19 cellular contexts compared by ENCODE assay signal in genomic region chr18:2853926-2854664, GRCh38. TPM values are rescaled to one million over a fixed set of nuclear protein-coding genes. Genes with fewer than 3 reads are reported as not detected.
DNase-seq lines count a peak whose midpoint lies in the region; TF ChIP-seq lines count a peak whose summit lies in the region.
"Had no signal": no experiment of that assay in that cellular context is flagged by ENCODE, and none has a peak within 500 bp of the region (broad histone marks: within the 10 kb centered on the region; RNA-seq: fewer than 3 reads in every experiment).

No MANE protein-coding gene starts in this region.

- peak; percentile 5 for DNase-seq in GM10266 (ENCODE audit: extremely low spot score)
- peak; percentile 48 for DNase-seq in amniotic epithelial cell (ENCODE audit: low read depth)
- peak; percentile 29 for DNase-seq in left kidney (ENCODE audit: low read depth, low spot score)
- DNase-seq in suprapubic skin (ENCODE audit: low spot score in 2 of 2), result peak in 1 of 2 donors; percentile 49
- no peak for DNase-seq in Ammon's horn (ENCODE audit: low spot score)
- no peak for DNase-seq in cortex of kidney (lab: John Stamatoyannopoulos, UW)
- no peak for DNase-seq in glutamatergic neuron
- DNase-seq: activated CD4-positive, CD25-positive, alpha-beta regulatory T cell; activated CD8-positive, alpha-beta T cell treated with anti-CD3 and anti-CD28 coated beads, Interleukin-2, amount 10 ng/mL, durations not matched to agents 7 days and 5 days; Calu3; cerebellar nuclear complex; GDM1; MG63; NCI-H1694 treated with DMSO at 0.1 percent for 48 hours; retina; SHP77 treated with DMSO at 0.1 percent for 48 hours; stimulated activated naive CD8-positive, alpha-beta T cell treated with anti-CD3 and anti-CD28 coated beads, Interleukin-15, Interleukin-2, amounts not matched to agents 100 U/mL and 50 U/mL, for 24 hours had no signal

- H3K36me3 Mint-ChIP-seq in glutamatergic neuron (ENCODE audit: unreplicated experiment), result no peaks in the 10 kb centered on the region

- no peak for TF ChIP-seq EP300 in suprapubic skin (IDR thresholded peaks at IDR 0.05)

- H3K9me3 Mint-ChIP-seq in glutamatergic neuron (ENCODE audit: unreplicated experiment), result peaks cover 1% of the 10 kb centered on the region
- H3K9me3 Mint-ChIP-seq: activated T-helper 1 cell treated with anti-CD3 and anti-CD28 coated beads, Interleukin-12 subunit alpha, Interleukin-12 subunit beta, Interleukin-2, Interleukin-4 antibody, amounts not matched to agents 30 ng/mL and 10 ng/mL and 1 ng/mL, durations not matched to agents 14 hours and 24 hours and 36 hours; T-helper 1 cell treated with Interleukin-12 subunit alpha and Interleukin-12 subunit beta and Interleukin-4 antibody, amounts not matched to agents 30 μg/mL and 1 μg/mL, for 36 hours had no signal

- peaks cover 4% of the 10 kb centered on the region for H3K4me1 Mint-ChIP-seq in glutamatergic neuron (ENCODE audit: low read depth, unreplicated experiment)

- TF ChIP-seq CTCF in GM10266 (IDR thresholded peaks at IDR 0.05; ENCODE audit: control insufficient read depth, insufficient read depth, low read depth, missing control alignments), result no peak
- no peak for TF ChIP-seq CTCF in suprapubic skin (IDR thresholded peaks at IDR 0.05)
- TF ChIP-seq CTCF in glutamatergic neuron (IDR thresholded peaks at IDR 0.05; ENCODE audit: partially characterized antibody, unreplicated experiment), result no peak

- H3K4me1 ChIP-seq in suprapubic skin, result peaks cover 39% of the 10 kb centered on the region

- 52% methylated on average over 7 of the region's 7 CpGs for WGBS in suprapubic skin

- no peaks in the 10 kb centered on the region for H3K36me3 ChIP-seq in suprapubic skin
- H3K36me3 ChIP-seq: MG63 had no signal

- H3K4me3 Mint-ChIP-seq in glutamatergic neuron (ENCODE audit: unreplicated experiment), result no peak overlapping the region
- H3K4me3 Mint-ChIP-seq: activated CD8-positive, alpha-beta T cell treated with anti-CD3 and anti-CD28 coated beads, Interleukin-2, amount 10 ng/mL, durations not matched to agents 7 days and 5 days; activated T-helper 1 cell treated with anti-CD3 and anti-CD28 coated beads, Interleukin-12 subunit alpha, Interleukin-12 subunit beta, Interleukin-2, Interleukin-4 antibody, amounts not matched to agents 30 ng/mL and 10 ng/mL and 1 ng/mL, durations not matched to agents 14 hours and 24 hours and 36 hours; T-helper 1 cell treated with Interleukin-12 subunit alpha and Interleukin-12 subunit beta and Interleukin-4 antibody, amounts not matched to agents 30 μg/mL and 1 μg/mL, for 36 hours had no signal

- H3K9me3 ChIP-seq in suprapubic skin, result no peaks in the 10 kb centered on the region
- H3K9me3 ChIP-seq: MG63 had no signal

- no peak overlapping the region for H3K4me3 ChIP-seq in suprapubic skin
- H3K4me3 ChIP-seq: MG63 had no signal

- H3K27ac Mint-ChIP-seq in glutamatergic neuron (ENCODE audit: unreplicated experiment), result no peak overlapping the region
- H3K27ac Mint-ChIP-seq: activated CD8-positive, alpha-beta T cell treated with anti-CD3 and anti-CD28 coated beads, Interleukin-2, amount 10 ng/mL, durations not matched to agents 7 days and 5 days; activated T-helper 1 cell treated with anti-CD3 and anti-CD28 coated beads, Interleukin-12 subunit alpha, Interleukin-12 subunit beta, Interleukin-2, Interleukin-4 antibody, amounts not matched to agents 30 ng/mL and 10 ng/mL and 1 ng/mL, durations not matched to agents 14 hours and 24 hours and 36 hours; T-helper 1 cell treated with Interleukin-12 subunit alpha and Interleukin-12 subunit beta and Interleukin-4 antibody, amounts not matched to agents 30 μg/mL and 1 μg/mL, for 36 hours had no signal

- H3K27me3 Mint-ChIP-seq in glutamatergic neuron (ENCODE audit: unreplicated experiment), result peaks cover 3% of the 10 kb centered on the region

- peak overlapping the region; percentile 64 for H3K27ac ChIP-seq in suprapubic skin

- peaks cover 17% of the 10 kb centered on the region for H3K27me3 ChIP-seq in suprapubic skin

- TF ChIP-seq POLR2A in suprapubic skin (IDR thresholded peaks at IDR 0.05), result no peak

RNA-seq across cellular contexts. Expression of gene EMILIN2, which starts 7.3 kb away (rescaled TPM):
- total RNA-seq in suprapubic skin (10 to 100 TPM in 1 of 4 donors, 1 to 10 TPM in 3; 4.3 to 11.3 (median 7.1) TPM), glutamatergic neuron (ENCODE audit: unreplicated experiment) (4.1 TPM)

Comparison
In these comparisons a context has a peak if more than half of its experiments do, and no peak if none do; other contexts are left out.
1. DNase-seq: peak in GM10266 (single experiment), amniotic epithelial cell (single experiment) and left kidney (single experiment); none in Ammon's horn (single experiment), cortex of kidney (single experiment) and glutamatergic neuron (single experiment).